In the genomic region with DNA sequence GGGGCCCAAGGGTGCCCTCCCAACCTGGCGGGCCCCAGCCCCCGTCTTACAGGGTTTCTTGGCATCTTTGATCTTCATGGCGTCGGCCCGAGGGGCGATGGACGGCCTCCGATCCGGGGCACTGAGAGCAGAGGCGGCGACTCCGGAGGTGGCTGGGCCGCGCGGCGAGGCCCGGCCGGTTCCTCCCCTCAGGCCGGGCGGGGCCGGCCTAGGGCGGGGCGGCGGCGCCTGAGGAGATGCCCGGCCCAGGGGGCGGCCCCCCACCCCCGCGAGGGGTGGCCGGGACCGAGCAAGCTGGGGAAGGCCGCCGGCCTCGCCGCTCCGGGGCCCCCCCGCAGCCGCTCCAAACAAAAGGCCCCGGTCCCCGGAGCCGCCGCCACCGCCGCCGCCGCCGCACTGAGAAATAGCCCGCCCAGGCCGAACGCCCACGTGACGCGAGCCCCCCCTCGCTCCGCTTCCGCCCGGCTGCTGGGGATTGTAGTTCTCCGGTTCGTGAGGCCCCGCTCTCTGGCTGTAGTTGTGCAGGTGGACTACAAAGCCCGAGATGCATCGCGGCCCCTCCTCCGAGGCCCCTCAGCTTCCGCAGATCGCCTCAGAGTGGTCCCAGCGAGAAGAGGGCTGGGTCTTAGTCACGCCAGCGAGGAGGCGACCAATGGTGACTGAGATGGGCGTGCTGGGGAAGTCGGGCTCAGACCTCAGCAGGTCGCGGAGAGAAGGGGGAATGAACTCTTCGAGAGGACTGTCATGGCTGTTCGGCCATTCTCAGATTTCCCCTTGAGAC, we compare ENCODE assay signal across 8 cellular contexts. TPM values are rescaled to one million over a fixed set of nuclear protein-coding genes. Genes with fewer than 3 reads are reported as not detected.
DNase-seq lines count a peak whose midpoint lies in the region; TF ChIP-seq lines count a peak whose summit lies in the region.

PANK3 (minus strand) TSS at position 163 of the 781 bp plus-strand sequence; CDS start at position 78, 85 bp downstream.

- H3K4me3 Mint-ChIP-seq in nephron = peak within 1 kb of the TSS; percentile 95 to 99 (median 97)
- peak within 1 kb of the TSS; percentile 96 for H3K4me3 Mint-ChIP-seq in stimulated activated naive CD8-positive, alpha-beta T cell treated with anti-CD3 and anti-CD28 coated beads, Interleukin-15, Interleukin-2, amounts not matched to agents 100 ng/mL and 50 ng/mL, for 24 hours

- H2AFZ ChIP-seq in MM.1S (ENCODE audit: low read length) = peak within 1 kb of the TSS; percentile 88

- no peaks in the 10 kb centered on the region for H3K36me3 ChIP-seq in ES-I3 (ENCODE audit: insufficient read depth, low read length)
- no peaks in the 10 kb centered on the region for H3K36me3 ChIP-seq in HAP-1 (replicated peaks)
- H3K36me3 ChIP-seq in MM.1S (replicated peaks; ENCODE audit: insufficient read depth, low read length) = no peaks in the 10 kb centered on the region

- peaks cover 2% of the 10 kb centered on the region for H4K20me1 ChIP-seq in MM.1S (ENCODE audit: insufficient read depth, low read length)

- H3K9me3 Mint-ChIP-seq in nephron = peaks cover 3% of the 10 kb centered on the region
- no peaks in the 10 kb centered on the region for H3K9me3 Mint-ChIP-seq in stimulated activated naive CD8-positive, alpha-beta T cell treated with anti-CD3 and anti-CD28 coated beads, Interleukin-15, Interleukin-2, amounts not matched to agents 100 ng/mL and 50 ng/mL, for 24 hours

- TF ChIP-seq CTCF in MM.1S (IDR thresholded peaks at IDR 0.05; ENCODE audit: low read length) (no peak), fibroblast of the aortic adventitia (IDR thresholded peaks at IDR 0.05; ENCODE audit: insufficient read depth, low read length) (no peak), nephron (IDR thresholded peaks at IDR 0.05; ENCODE audit: unreplicated experiment in 3 of 3) (no peak)

- peak within 1 kb of the TSS; percentile 76 for H3K27ac ChIP-seq in MM.1S (ENCODE audit: low read length)

- H3K27me3 Mint-ChIP-seq in nephron (ENCODE audit: low read depth) = no peaks in the 10 kb centered on the region
- H3K27me3 Mint-ChIP-seq in stimulated activated naive CD8-positive, alpha-beta T cell treated with anti-CD3 and anti-CD28 coated beads, Interleukin-15, Interleukin-2, amounts not matched to agents 100 ng/mL and 50 ng/mL, for 24 hours = peaks cover 5% of the 10 kb centered on the region

- no peaks in the 10 kb centered on the region for H3K9me3 ChIP-seq in ES-I3 (ENCODE audit: control insufficient read depth, insufficient read depth, low read length)
- H3K9me3 ChIP-seq in HAP-1 = no peaks in the 10 kb centered on the region
- no peaks in the 10 kb centered on the region for H3K9me3 ChIP-seq in MM.1S (replicated peaks; ENCODE audit: insufficient read depth, low read length)

- H3K4me3 ChIP-seq in HAP-1 (peak within 1 kb of the TSS; percentile 90), MM.1S (ENCODE audit: low read length) (peak within 1 kb of the TSS; percentile 99), fibroblast of the aortic adventitia (ENCODE audit: low read depth, low read length) (peak within 1 kb of the TSS; percentile 91)

- H3K9me2 ChIP-seq in MM.1S (replicated peaks; ENCODE audit: insufficient read depth, low read length) = no peaks in the 10 kb centered on the region

- peak; percentile 98 for DNase-seq in HAP-1 (ENCODE audit: low spot score in 2 of 2)
- DNase-seq in MM.1S = peak; percentile 99
- peak; percentile 94 for DNase-seq in SIG-M5 (lab: John Stamatoyannopoulos, UW)
- DNase-seq in activated gamma-delta T cell (lab: John Stamatoyannopoulos, UW) = peak; percentile 94
- peak; percentile 99 for DNase-seq in fibroblast of the aortic adventitia (ENCODE audit: low read depth)

- peak within 1 kb of the TSS; percentile 99 for H3K9ac ChIP-seq in ES-I3 (ENCODE audit: low read depth, low read length)
- peak within 1 kb of the TSS; percentile 94 for H3K9ac ChIP-seq in MM.1S (ENCODE audit: low read length)

- H3K4me1 Mint-ChIP-seq in nephron = peaks cover 29% of the 10 kb centered on the region
- H3K4me1 Mint-ChIP-seq in stimulated activated naive CD8-positive, alpha-beta T cell treated with anti-CD3 and anti-CD28 coated beads, Interleukin-15, Interleukin-2, amounts not matched to agents 100 ng/mL and 50 ng/mL, for 24 hours (ENCODE audit: low read depth) = peaks cover 40% of the 10 kb centered on the region

- H3K27ac Mint-ChIP-seq in nephron = peak within 1 kb of the TSS; percentile 98 to 99 (median 99)
- H3K27ac Mint-ChIP-seq in stimulated activated naive CD8-positive, alpha-beta T cell treated with anti-CD3 and anti-CD28 coated beads, Interleukin-15, Interleukin-2, amounts not matched to agents 100 ng/mL and 50 ng/mL, for 24 hours = peak within 1 kb of the TSS; percentile 95

- H3K4me1 ChIP-seq in ES-I3 (ENCODE audit: insufficient read depth, low read length) = peaks cover 12% of the 10 kb centered on the region; the same call in 1 of the 2 replicates
- H3K4me1 ChIP-seq in HAP-1 = peaks cover 12% of the 10 kb centered on the region
- H3K4me1 ChIP-seq in MM.1S (ENCODE audit: low read length) = peaks cover 22% of the 10 kb centered on the region

- 0 out of 2 replicates have a peak, but pooled peaks cover 5% of the 10 kb centered on the region for H3F3A ChIP-seq in MM.1S (ENCODE audit: insufficient read depth, low read length)

- in situ Hi-C loops in HAP-1 (cut with MboI; ENCODE audit: low sequenced_read_pairs) = no loop called here

- no peaks in the 10 kb centered on the region for H3K27me3 ChIP-seq in HAP-1 (ENCODE audit: low read depth)
- no peaks in the 10 kb centered on the region for H3K27me3 ChIP-seq in MM.1S (replicated peaks; ENCODE audit: insufficient read depth, low read length)

- peaks cover 47% of the 10 kb centered on the region for H3K79me2 ChIP-seq in MM.1S (ENCODE audit: low read length)

- H3K36me3 Mint-ChIP-seq in nephron (ENCODE audit: low read depth) = peaks cover 28% of the 10 kb centered on the region
- peaks cover 22% of the 10 kb centered on the region for H3K36me3 Mint-ChIP-seq in stimulated activated naive CD8-positive, alpha-beta T cell treated with anti-CD3 and anti-CD28 coated beads, Interleukin-15, Interleukin-2, amounts not matched to agents 100 ng/mL and 50 ng/mL, for 24 hours (ENCODE audit: low read depth)

- H3K4me2 ChIP-seq in MM.1S (ENCODE audit: low read depth, low read length) = peak within 1 kb of the TSS; percentile 92

RNA-seq across cellular contexts. Expression of gene PANK3, which starts in this region (rescaled TPM):
- total RNA-seq in fibroblast of the aortic adventitia (ENCODE audit: low replicate concordance) = 35.3 and 37.5 TPM in 2 replicates

Comparison
In these comparisons a context has a peak if more than half of its experiments do, and no peak if none do; other contexts are left out.
1. Peak in every context shown above with its lines: DNase-seq, H3K4me3 ChIP-seq and H3K27ac ChIP-seq.